In genomic region chr13:113744197-113745000, GRCh38 we compare ENCODE assay signal across 16 cellular contexts. TPM values are rescaled to one million over a fixed set of nuclear protein-coding genes. Genes with fewer than 3 reads are reported as not detected.
DNase-seq lines count a peak whose midpoint lies in the region; ATAC-seq and TF ChIP-seq lines count a peak whose summit lies in the region.
"Had no signal": no experiment of that assay in that cellular context is flagged by ENCODE, and none has a peak within 500 bp of the region (broad histone marks: within the 10 kb centered on the region; RNA-seq: fewer than 3 reads in every experiment).

No MANE protein-coding gene starts in this region.

- H3K27me3 ChIP-seq in lower lobe of right lung (ENCODE audit: low read depth) = peaks cover 9% of the 10 kb centered on the region

- H3K9me3 ChIP-seq in HEK293 (ENCODE audit: control insufficient read depth, insufficient read depth, low read depth, low read length) (no peaks in the 10 kb centered on the region), lower lobe of right lung (no peaks in the 10 kb centered on the region)
- H3K9me3 ChIP-seq: gastroesophageal sphincter had no signal

- no peak overlapping the region for H3K4me3 ChIP-seq in HEK293 (ENCODE audit: low read depth, low read length)
- H3K4me3 ChIP-seq in lower lobe of right lung = no peak overlapping the region
- H3K4me3 ChIP-seq: gastroesophageal sphincter had no signal

- H3K4me1 ChIP-seq in HEK293 (ENCODE audit: control insufficient read depth, insufficient read depth, low read length) = no peaks in the 10 kb centered on the region
- H3K4me1 ChIP-seq in lower lobe of right lung = peaks cover 7% of the 10 kb centered on the region

- no peak for TF ChIP-seq CTCF in HEK293 (tag by site-specific recombination; IDR thresholded peaks at IDR 0.05)
- TF ChIP-seq CTCF in lower lobe of right lung (IDR thresholded peaks at IDR 0.05) = no peak

- CTCF ChIA-PET in HEK293 (lab: Yijun Ruan, JAX) = no interaction called here

- H3K27ac ChIP-seq in HEK293 (ENCODE audit: extremely low read depth, low read depth, low read length) = no peak overlapping the region
- H3K27ac ChIP-seq in lower lobe of right lung = no peak overlapping the region
- H3K27ac ChIP-seq: gastroesophageal sphincter had no signal

- peak; percentile 81 to 91 for DNase-seq in NCI-H187 (lab: John Stamatoyannopoulos, UW)
- DNase-seq in NCI-H69 (lab: John Stamatoyannopoulos, UW) = peak; percentile 64
- peak; percentile 38 for DNase-seq in lower lobe of right lung
- DNase-seq in mucosa of gallbladder (ENCODE audit: low spot score) = no peak
- no peak for DNase-seq in iPS-NIHi11 (ENCODE audit: low spot score)
- no peak for DNase-seq in stimulated activated CD4-positive, alpha-beta T cell treated with anti-CD3 and anti-CD28 coated beads, Interleukin-12 subunit alpha, Interleukin-12 subunit beta, amount 100 ng/mL, for 4 hours
- no peak for DNase-seq in cerebellar nuclear complex (lab: John Stamatoyannopoulos, UW)
- DNase-seq: activated CD4-positive, alpha-beta T cell treated with anti-CD3 and anti-CD28 coated beads, Interleukin-2, amount 10 ng/mL, durations not matched to agents 24 days and 14 days; activated gamma-delta T cell; amniotic stem cell; EL; NCI-H446 treated with DMSO at 0.1 percent for 48 hours; trophoblast cell had no signal

- intact Hi-C loops in lower lobe of right lung (cut with DNase I) = no loop called here

- POLR2A ChIA-PET in HEK293 (lab: Yijun Ruan, JAX) = no interaction called here

- H3K36me3 ChIP-seq in HEK293 (ENCODE audit: control insufficient read depth in 2 of 2, insufficient read depth in 1 of 2, low read length in 2 of 2) = no peaks in the 10 kb centered on the region
- H3K36me3 ChIP-seq in lower lobe of right lung = no peaks in the 10 kb centered on the region
- H3K36me3 ChIP-seq: gastroesophageal sphincter had no signal

- ATAC-seq in lower lobe of right lung = no peak
- ATAC-seq: esophagus mucosa, gastroesophageal sphincter had no signal

TF ChIP-seq in HEK293, 187 proteins besides CTCF, POLR2A, EP300 and RAD21:
- TF ChIP-seq ZIC2 (tag by site-specific recombination; IDR thresholded peaks at IDR 0.05) = peak; percentile 94
- TF ChIP-seq GLIS1 (tag by site-specific recombination; IDR thresholded peaks at IDR 0.05) = peak; percentile 93
- peak; percentile 74 for TF ChIP-seq PRDM10 (tag by site-specific recombination; IDR thresholded peaks at IDR 0.05)
- no peak for TF ChIP-seq ZNF529 (tag by site-specific recombination; IDR thresholded peaks at IDR 0.05; ENCODE audit: insufficient replicate concordance)
- TF ChIP-seq MZF1 (tag by site-specific recombination; IDR thresholded peaks at IDR 0.05; ENCODE audit: borderline replicate concordance) = no peak
- TF ChIP-seq EGR2 (tag by site-specific recombination; IDR thresholded peaks at IDR 0.05; ENCODE audit: low read depth) = peak; percentile 18; the same call in 1 of the 2 replicates
- TF ChIP-seq KLF1 (tag by site-specific recombination; IDR thresholded peaks at IDR 0.05) = peak; percentile 40; the same call in 1 of the 2 replicates

RNA-seq across cellular contexts. Expression of gene TMEM255B, which starts 14.6 kb away (rescaled TPM):
- total RNA-seq in lower lobe of right lung = 21.5 TPM
- total RNA-seq in mucosa of gallbladder = 17.0 TPM

Comparison
In these comparisons a context has a peak if more than half of its experiments do, and no peak if none do; other contexts are left out.
1. DNase-seq: peak in NCI-H187 (2 of 2), NCI-H69 (single experiment) and lower lobe of right lung (single experiment); none in mucosa of gallbladder (single experiment), iPS-NIHi11 (single experiment), stimulated activated CD4-positive, alpha-beta T cell treated with anti-CD3 and anti-CD28 coated beads, Interleukin-12 subunit alpha, Interleukin-12 subunit beta, amount 100 ng/mL, for 4 hours (single experiment) and cerebellar nuclear complex (0 of 2).